Comparison of ENCODE assay signal across 1 cellular context in the genomic region with DNA sequence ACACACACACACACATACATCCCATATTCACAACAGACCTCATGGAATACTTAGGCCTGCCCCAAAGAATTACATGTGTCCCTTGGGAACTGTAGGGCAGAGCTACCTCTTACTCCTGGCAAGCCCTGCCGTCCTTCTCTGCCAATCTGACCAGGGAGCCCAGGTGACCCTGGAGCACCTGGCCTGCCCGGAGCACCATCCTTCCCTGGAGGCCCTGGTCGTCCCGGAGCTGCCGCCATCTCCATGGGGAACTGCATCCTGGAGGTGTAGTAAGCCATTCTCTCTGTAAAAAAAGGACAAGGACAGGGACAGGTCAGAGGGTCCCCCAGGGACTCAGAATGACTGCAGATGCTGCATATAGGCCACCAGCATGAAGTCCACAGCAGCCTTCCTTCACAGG.
TF ChIP-seq lines count a peak whose summit lies in the region.

No MANE protein-coding gene starts in this region.

TF ChIP-seq in SK-N-SH, 30 proteins besides CTCF, POLR2A, EP300 and RAD21:
- no peak for TF ChIP-seq MXI1 (IDR thresholded peaks at IDR 0.05; ENCODE audit: low read depth, low read length)
- TF ChIP-seq, protein P1, sequence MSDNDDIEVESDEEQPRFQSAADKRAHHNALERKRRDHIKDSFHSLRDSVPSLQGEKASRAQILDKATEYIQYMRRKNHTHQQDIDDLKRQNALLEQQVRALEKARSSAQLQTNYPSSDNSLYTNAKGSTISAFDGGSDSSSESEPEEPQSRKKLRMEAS (IDR thresholded peaks at IDR 0.05; ENCODE audit: low read depth) = no peak
- no peak for TF ChIP-seq YY1 (IDR thresholded peaks at IDR 0.05; ENCODE audit: low read depth)
- TF ChIP-seq, protein P2, sequence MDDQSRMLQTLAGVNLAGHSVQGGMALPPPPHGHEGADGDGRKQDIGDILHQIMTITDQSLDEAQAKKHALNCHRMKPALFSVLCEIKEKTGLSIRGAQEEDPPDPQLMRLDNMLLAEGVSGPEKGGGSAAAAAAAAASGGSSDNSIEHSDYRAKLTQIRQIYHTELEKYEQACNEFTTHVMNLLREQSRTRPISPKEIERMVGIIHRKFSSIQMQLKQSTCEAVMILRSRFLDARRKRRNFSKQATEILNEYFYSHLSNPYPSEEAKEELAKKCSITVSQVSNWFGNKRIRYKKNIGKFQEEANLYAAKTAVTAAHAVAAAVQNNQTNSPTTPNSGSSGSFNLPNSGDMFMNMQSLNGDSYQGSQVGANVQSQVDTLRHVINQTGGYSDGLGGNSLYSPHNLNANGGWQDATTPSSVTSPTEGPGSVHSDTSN (IDR thresholded peaks at IDR 0.05) = no peak
- TF ChIP-seq RCOR1 (IDR thresholded peaks at IDR 0.05; ENCODE audit: low read length) = no peak
